In genomic region chr17:47278561-47278960, GRCh38 we compare ENCODE assay signal across 11 cellular contexts. TPM values are rescaled to one million over a fixed set of nuclear protein-coding genes. Genes with fewer than 3 reads are reported as not detected.
A peak's percentile ranks its signal among the peaks of the same experiment; 100 is the strongest.
DNase-seq lines count a peak whose midpoint lies in the region; ATAC-seq, FAIRE-seq and TF ChIP-seq lines count a peak whose summit lies in the region.
"Had no signal": no experiment of that assay in that cellular context is flagged by ENCODE, and none has a peak within 500 bp of the region (broad histone marks: within the 10 kb centered on the region; RNA-seq: fewer than 3 reads in every experiment).

No MANE protein-coding gene starts in this region.

- H3K27me3 ChIP-seq in BLaER1 treated with 17β-estradiol and CSF1 and Interleukin-3, amounts not matched to agents 10 nM and 100 nM = no peaks in the 10 kb centered on the region
- H3K27me3 ChIP-seq in endothelial cell of umbilical vein (ENCODE audit: control insufficient read depth in 2 of 2, insufficient read depth in 2 of 2, low read length in 2 of 2) (no peaks in the 10 kb centered on the region), psoas muscle (ENCODE audit: insufficient read depth in 3 of 3, low read length in 2 of 3) (no peaks in the 10 kb centered on the region), small intestine (ENCODE audit: control insufficient read depth in 2 of 2, insufficient read depth in 2 of 2, low read length in 2 of 2) (no peaks in the 10 kb centered on the region)

- peaks cover 3% of the 10 kb centered on the region for H3K27me3 Mint-ChIP-seq in type B pancreatic cell

- H3K79me2 ChIP-seq in endothelial cell of umbilical vein (ENCODE audit: control insufficient read depth, insufficient read depth, low read length) = no peaks in the 10 kb centered on the region

- WGBS in psoas muscle, 3 donors = 85 to 89% (median 85%) methylated on average over 4 of the region's 4 CpGs
- WGBS in small intestine, 3 donors = 83 to 89% (median 86%) methylated on average over 4 of the region's 4 CpGs

- no peaks in the 10 kb centered on the region for H3K9me3 ChIP-seq in BLaER1 treated with 17β-estradiol and CSF1 and Interleukin-3, amounts not matched to agents 10 nM and 100 nM (replicated peaks in 1 of 11)
- H3K9me3 ChIP-seq in endothelial cell of umbilical vein (replicated peaks; ENCODE audit: control insufficient read depth, insufficient read depth, low read length) (no peaks in the 10 kb centered on the region), psoas muscle (no peaks in the 10 kb centered on the region), small intestine (ENCODE audit: control insufficient read depth, low read depth) (no peaks in the 10 kb centered on the region)

- no peaks in the 10 kb centered on the region for H4K20me1 ChIP-seq in BLaER1 treated with 17β-estradiol and CSF1 and Interleukin-3, amounts not matched to agents 10 nM and 100 nM
- H4K20me1 ChIP-seq in endothelial cell of umbilical vein (replicated peaks; ENCODE audit: control insufficient read depth, extremely low read depth, insufficient read depth, low read length) = no peaks in the 10 kb centered on the region

- TF ChIP-seq CTCF in endothelial cell of umbilical vein (IDR thresholded peaks at IDR 0.05; ENCODE audit: extremely low read depth in 1 of 2, insufficient read depth in 1 of 2, low read depth in 1 of 2, low read length in 2 of 2) (no peak), psoas muscle (IDR thresholded peaks at IDR 0.05) (no peak), type B pancreatic cell (conservative IDR thresholded peaks at IDR 0.05) (no peak)

- H2AFZ ChIP-seq in endothelial cell of umbilical vein (ENCODE audit: low read depth, low read length) = no peak overlapping the region

- H3K9me1 ChIP-seq in endothelial cell of umbilical vein (replicated peaks; ENCODE audit: control insufficient read depth, extremely low read depth, insufficient read depth, low read length) = no peaks in the 10 kb centered on the region

- no peak overlapping the region for H3K4me3 Mint-ChIP-seq in type B pancreatic cell
- H3K4me3 Mint-ChIP-seq: activated CD4-positive, alpha-beta T cell treated with anti-CD3 and anti-CD28 coated beads for 36 hours had no signal

- H3K4me3 ChIP-seq in BLaER1 treated with 17β-estradiol and CSF1 and Interleukin-3, amounts not matched to agents 10 nM and 100 nM = peak overlapping the region in 4 of 10 experiments; percentile 8 to 46 (median 32); a peak in 5 of 20 replicates
- H3K4me3 ChIP-seq in endothelial cell of umbilical vein (replicated peaks in 1 of 3; ENCODE audit: insufficient read depth in 1 of 3, low read depth in 1 of 3, low read length in 3 of 3) (no peak overlapping the region), psoas muscle (no peak overlapping the region), small intestine (ENCODE audit: low read depth in 1 of 2, low read length in 2 of 2) (no peak overlapping the region)

- H3K4me1 ChIP-seq in BLaER1 treated with 17β-estradiol and CSF1 and Interleukin-3, amounts not matched to agents 10 nM and 100 nM = peaks cover 81 to 94% (median 89%) of the 10 kb centered on the region in 10 experiments
- H3K4me1 ChIP-seq in endothelial cell of umbilical vein (ENCODE audit: control insufficient read depth, extremely low read depth, insufficient read depth, low read length) (peaks cover 21% of the 10 kb centered on the region), psoas muscle (peaks cover 48% of the 10 kb centered on the region), small intestine (ENCODE audit: control insufficient read depth in 2 of 2, insufficient read depth in 1 of 2, low read depth in 1 of 2, low read length in 1 of 2) (peaks cover 0 to 25% of the 10 kb centered on the region in 2 donors)

- H3K9me3 Mint-ChIP-seq in type B pancreatic cell = no peaks in the 10 kb centered on the region

- H3K36me3 Mint-ChIP-seq in type B pancreatic cell = no peaks in the 10 kb centered on the region

- H3K9ac ChIP-seq in BLaER1 treated with 17β-estradiol and CSF1 and Interleukin-3, amounts not matched to agents 10 nM and 100 nM = peak overlapping the region in 10 of 11 experiments; percentile 16 to 81 (median 72); a peak in 18 of 22 replicates
- H3K9ac ChIP-seq in endothelial cell of umbilical vein (replicated peaks; ENCODE audit: extremely low read depth, insufficient read depth, low read length) = peak overlapping the region; percentile 2

- dilution Hi-C loops in endothelial cell of umbilical vein (cut with MboI; ENCODE audit: extremely low pct_ligation_motif_present, low sequenced_read_pairs) = no loop called here

- TSS peak; percentile 17 for BruUV-seq in endothelial cell of umbilical vein (replicated peaks; lab: Mats Ljungman, UMichigan)

- CTCF ChIA-PET in endothelial cell of umbilical vein (lab: Charles Lee) = interaction anchor here (0.7 to 1.2 kb wide), 3 partner anchors 15 to 25 kb away, joined by 3 read pairs; partner anchors contain the start of gene ITGB3

- H3K4me1 Mint-ChIP-seq in type B pancreatic cell (ENCODE audit: unreplicated experiment) = peaks cover 45% of the 10 kb centered on the region
- H3K4me1 Mint-ChIP-seq: activated CD4-positive, alpha-beta T cell treated with anti-CD3 and anti-CD28 coated beads for 36 hours had no signal

- POLR2A ChIA-PET in endothelial cell of umbilical vein (lab: Charles Lee) = no interaction called here

- H3K27ac Mint-ChIP-seq in type B pancreatic cell = no peak overlapping the region
- H3K27ac Mint-ChIP-seq: activated CD4-positive, alpha-beta T cell treated with anti-CD3 and anti-CD28 coated beads for 36 hours had no signal

- peak overlapping the region; percentile 81 to 95 (median 90) for H3K4me2 ChIP-seq in BLaER1 treated with 17β-estradiol and CSF1 and Interleukin-3, amounts not matched to agents 10 nM and 100 nM
- H3K4me2 ChIP-seq in endothelial cell of umbilical vein (ENCODE audit: insufficient read depth, low read length) = peak overlapping the region; percentile 14

- intact Hi-C loops in endothelial cell of umbilical vein (cut with micrococcal nuclease) = no loop called here
- intact Hi-C loops in psoas muscle (cut with DNase I) = no loop called here

- FAIRE-seq in endothelial cell of umbilical vein (lab: Jason Lieb, UNC) = no peak
- FAIRE-seq in small intestine (lab: Jason Lieb, UNC) = no peak

- ATAC-seq in psoas muscle = no peak
- ATAC-seq in GM18870 (IDR thresholded peaks at IDR 0.05; ENCODE audit: unreplicated experiment) = no peak
- ATAC-seq: activated CD4-positive, alpha-beta T cell treated with anti-CD3 and anti-CD28 coated beads for 36 hours had no signal

- no peak for TF ChIP-seq POLR2A in endothelial cell of umbilical vein (IDR thresholded peaks at IDR 0.05; ENCODE audit: low read depth, low read length)

- H3K27ac ChIP-seq in BLaER1 treated with 17β-estradiol and CSF1 and Interleukin-3, amounts not matched to agents 10 nM and 100 nM = peak overlapping the region; percentile 54 to 95 (median 87); a peak in 21 of 22 replicates
- H3K27ac ChIP-seq in endothelial cell of umbilical vein (ENCODE audit: insufficient read depth, low read depth, low read length) (peak overlapping the region; percentile 68), psoas muscle (peak overlapping the region; percentile 73), small intestine (ENCODE audit: low read depth in 1 of 2, low read length in 1 of 2) (peak overlapping the region in 1 of 2 donors; percentile 94)

- H3K36me3 ChIP-seq in BLaER1 treated with 17β-estradiol and CSF1 and Interleukin-3, amounts not matched to agents 10 nM and 100 nM = no peaks in the 10 kb centered on the region
- H3K36me3 ChIP-seq in endothelial cell of umbilical vein (ENCODE audit: control insufficient read depth in 2 of 2, extremely low read depth in 1 of 2, insufficient read depth in 2 of 2, low read length in 2 of 2) (peaks cover 0 to 2% of the 10 kb centered on the region in 2 experiments), psoas muscle (ENCODE audit: insufficient read depth in 1 of 2, low read depth in 1 of 2) (no peaks in the 10 kb centered on the region), small intestine (ENCODE audit: control insufficient read depth in 2 of 2, insufficient read depth in 2 of 2, low read length in 2 of 2) (no peaks in the 10 kb centered on the region)

- DNase-seq in NCI-H526 treated with DMSO at 0.1 percent for 48 hours (lab: John Stamatoyannopoulos, UW) (peak; percentile 63), endothelial cell of umbilical vein (ENCODE audit: low read depth, low spot score) (no peak), psoas muscle (no peak), small intestine (no peak), type B pancreatic cell (ENCODE audit: extremely low spot score, unreplicated experiment) (no peak)
- no peak for DNase-seq in stimulated activated CD4-positive, alpha-beta T cell treated with anti-CD3 and anti-CD28 coated beads, Interleukin-15, amount 100 ng/mL, for 24 hours
- DNase-seq: activated CD4-positive, alpha-beta T cell treated with anti-CD3 and anti-CD28 coated beads for 36 hours; activated naive CD4-positive, alpha-beta T cell; NCI-H1092 had no signal

RNA-seq across cellular contexts. Expression of gene ITGB3, which starts 24.9 kb away (rescaled TPM):
- total RNA-seq in endothelial cell of umbilical vein (49.9 and 60.0 TPM in 2 replicates), psoas muscle (1 to 10 TPM; 1.1 to 3.9 (median 2.2) TPM), type B pancreatic cell (ENCODE audit: low replicate concordance) (0.36 and 1.6 TPM in 2 replicates)
- polyA plus RNA-seq in endothelial cell of umbilical vein (50.2 and 55.8 TPM in 2 replicates), psoas muscle (1 to 10 TPM in 1 of 3 donors, under 1 TPM in 2; 0.32 to 5.4 (median 0.77) TPM), small intestine (1 to 10 TPM in 1 of 3 donors, under 1 TPM in 2; 0.54 to 4.8 (median 0.67) TPM)
- polyA plus RNA-seq in endothelial cell of umbilical vein (2011; cell fraction: cytosol; rRNA removed) = 44.2 and 44.7 TPM in 2 replicates
- 57.4 and 59.9 TPM in 2 replicates for polyA plus RNA-seq in endothelial cell of umbilical vein (2011; cell fraction: nucleus; rRNA removed)
- 104 and 109 TPM in 2 replicates for polyA plus RNA-seq in endothelial cell of umbilical vein (2012)
- 166 and 198 TPM in 2 replicates for polyA minus RNA-seq in endothelial cell of umbilical vein
- not detected for polyA minus RNA-seq in endothelial cell of umbilical vein (2011; cell fraction: cytosol; rRNA and poly(A)+ RNA removed)
- 57.6 and 72.7 TPM in 2 replicates for polyA minus RNA-seq in endothelial cell of umbilical vein (2011; cell fraction: nucleus; rRNA and poly(A)+ RNA removed)

RNA-seq across cellular contexts. Expression of gene EFCAB13, which starts 45.2 kb away (rescaled TPM):
- total RNA-seq in endothelial cell of umbilical vein (8.3 and 12.9 TPM in 2 replicates), psoas muscle (1 to 10 TPM in 1 of 4 donors, under 1 TPM in 3; 0.37 to 2.2 (median 0.83) TPM), type B pancreatic cell (ENCODE audit: low replicate concordance) (4.4 and 7.1 TPM in 2 replicates)
- polyA plus RNA-seq in endothelial cell of umbilical vein (0.59 and 0.86 TPM in 2 replicates), psoas muscle (under 1 TPM; 0.32 to 0.77 (median 0.55) TPM), small intestine (1 to 10 TPM in 1 of 3 donors, under 1 TPM in 2; 0.54 to 1.1 (median 0.67) TPM)
- polyA plus RNA-seq in endothelial cell of umbilical vein (2011; cell fraction: cytosol; rRNA removed) = 0.57 and 0.65 TPM in 2 replicates
- 11.4 and 12.8 TPM in 2 replicates for polyA plus RNA-seq in endothelial cell of umbilical vein (2011; cell fraction: nucleus; rRNA removed)
- 3.4 and 3.6 TPM in 2 replicates for polyA plus RNA-seq in endothelial cell of umbilical vein (2012)
- polyA minus RNA-seq in endothelial cell of umbilical vein = 2.1 and 3.2 TPM in 2 replicates
- not detected for polyA minus RNA-seq in endothelial cell of umbilical vein (2011; cell fraction: cytosol; rRNA and poly(A)+ RNA removed)
- polyA minus RNA-seq in endothelial cell of umbilical vein (2011; cell fraction: nucleus; rRNA and poly(A)+ RNA removed) = 17.6 and 23.9 TPM in 2 replicates

Comparison
In these comparisons a context has a peak if more than half of its experiments do, and no peak if none do; other contexts are left out.
1. RNA of gene ITGB3, which starts 24.9 kb away (total RNA-seq): 49.9 to 60.0 TPM in endothelial cell of umbilical vein; 1.1 to 3.9 TPM in psoas muscle and 0.36 to 1.6 TPM in type B pancreatic cell; every median in the first group is over 10 times any median in the second.